Comparison of ENCODE assay signal across 29 cellular contexts in the genomic region with DNA sequence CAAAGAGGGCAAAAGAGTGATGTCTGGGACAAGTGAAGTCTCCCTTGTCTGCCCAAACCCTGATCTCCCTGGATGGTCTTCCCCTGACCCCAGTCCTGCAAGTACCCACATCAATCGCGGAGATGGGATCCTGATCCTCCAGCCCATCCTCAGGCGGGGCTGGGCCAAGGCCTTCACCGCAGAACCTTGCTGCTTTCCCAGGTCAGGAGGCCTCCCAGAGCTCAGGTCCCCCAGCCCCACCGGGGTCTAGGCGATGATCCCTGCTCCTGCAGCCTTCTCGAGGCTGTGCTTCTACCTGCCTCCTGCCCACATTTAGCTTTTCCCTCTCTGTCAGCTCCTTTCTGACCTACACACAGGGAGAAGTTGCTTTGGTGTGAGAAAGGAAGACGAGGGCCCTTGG. TPM values are rescaled to one million over a fixed set of nuclear protein-coding genes. Genes with fewer than 3 reads are reported as not detected.
DNase-seq lines count a peak whose midpoint lies in the region; ATAC-seq, FAIRE-seq and TF ChIP-seq lines count a peak whose summit lies in the region.
"Had no signal": no experiment of that assay in that cellular context is flagged by ENCODE, and none has a peak within 500 bp of the region (broad histone marks: within the 10 kb centered on the region; RNA-seq: fewer than 3 reads in every experiment).

No MANE protein-coding gene starts in this region.

- ATAC-seq in T-helper 17 cell (no peak), pancreas (no peak), GM18498 (IDR thresholded peaks at IDR 0.05; ENCODE audit: unreplicated experiment) (no peak)
- ATAC-seq: activated T-cell treated with anti-CD3 and anti-CD28 coated beads, Interleukin-2, amount 50 U/mL, for 72 hours; K562; natural killer cell had no signal

- intact Hi-C loops in pancreas (cut with DNase I): no loop called here
- intact Hi-C loops in thyroid gland (cut with DNase I): no loop called here
- intact Hi-C loops in activated T-helper 2 cell treated with anti-CD3 and anti-CD28 coated beads, Interferon-gamma antibody, Interleukin-2, Interleukin-4, amounts not matched to agents 10 μg/mL and 5 μg/mL and 100 μg/mL, durations not matched to agents 14 hours and 24 hours and 36 hours (cut with micrococcal nuclease): no loop called here

- H3K36me3 Mint-ChIP-seq in T-helper 17 cell (ENCODE audit: low read depth): peaks cover 4% of the 10 kb centered on the region
- H3K36me3 Mint-ChIP-seq in activated T-helper 2 cell treated with anti-CD3 and anti-CD28 coated beads, Interferon-gamma antibody, Interleukin-2, Interleukin-4, amounts not matched to agents 10 μg/mL and 5 μg/mL and 100 μg/mL, durations not matched to agents 14 hours and 24 hours and 36 hours (ENCODE audit: low read depth): peaks cover 32% of the 10 kb centered on the region
- H3K36me3 Mint-ChIP-seq: natural killer cell had no signal

- H3K36me3 ChIP-seq in pancreas (peaks cover 0 to 13% (median 0%) of the 10 kb centered on the region in 3 donors), thyroid gland (peaks cover 23 to 24% of the 10 kb centered on the region in 2 donors)

- peak overlapping the region; percentile 22 for H3K27ac ChIP-seq in epithelial cell of prostate
- peak overlapping the region in 3 of 4 donors; percentile 16 to 55 (median 22) for H3K27ac ChIP-seq in pancreas
- peak overlapping the region in 2 of 3 donors; percentile 15 to 76 for H3K27ac ChIP-seq in thyroid gland
- H3K27ac ChIP-seq: BLaER1 had no signal

- FAIRE-seq in pancreas (lab: Jason Lieb, UNC): no peak
- FAIRE-seq: GM18507, GM19239, H1, islet of Langerhans, K562, TTC549 had no signal

- no peak overlapping the region for H3K4me3 ChIP-seq in pancreas
- no peak overlapping the region for H3K4me3 ChIP-seq in thyroid gland (replicated peaks in 1 of 3)
- H3K4me3 ChIP-seq: BLaER1, K562, smooth muscle cell had no signal

- H3K9me3 ChIP-seq in T-helper 17 cell (ENCODE audit: control insufficient read depth, low read length, poor library complexity, severe bottlenecking) (no peaks in the 10 kb centered on the region), pancreas (no peaks in the 10 kb centered on the region), thyroid gland (no peaks in the 10 kb centered on the region)
- H3K9me3 ChIP-seq: BLaER1 had no signal

- WGBS in pancreas, 2 donors: 95 to 97% methylated on average over 8 of the region's 8 CpGs
- WGBS in thyroid gland, 2 donors: 93 to 99% methylated on average over 6 to 8 of the region's 8 CpGs

- H3K27me3 ChIP-seq in pancreas (no peaks in the 10 kb centered on the region), thyroid gland (no peaks in the 10 kb centered on the region)
- H3K27me3 ChIP-seq: BLaER1 had no signal

- peaks cover 15% of the 10 kb centered on the region for H3K4me1 Mint-ChIP-seq in T-helper 17 cell
- H3K4me1 Mint-ChIP-seq in activated T-helper 2 cell treated with anti-CD3 and anti-CD28 coated beads, Interferon-gamma antibody, Interleukin-2, Interleukin-4, amounts not matched to agents 10 μg/mL and 5 μg/mL and 100 μg/mL, durations not matched to agents 14 hours and 24 hours and 36 hours (ENCODE audit: low read depth): peaks cover 16% of the 10 kb centered on the region

- TF ChIP-seq CTCF in pancreas (IDR thresholded peaks at IDR 0.05): no peak
- TF ChIP-seq CTCF in thyroid gland (IDR thresholded peaks at IDR 0.05): no peak

- no peak for TF ChIP-seq POLR2A in thyroid gland (IDR thresholded peaks at IDR 0.05)

- H3K27ac Mint-ChIP-seq in T-helper 17 cell: peak overlapping the region; percentile 37
- H3K27ac Mint-ChIP-seq in activated T-helper 2 cell treated with anti-CD3 and anti-CD28 coated beads, Interferon-gamma antibody, Interleukin-2, Interleukin-4, amounts not matched to agents 10 μg/mL and 5 μg/mL and 100 μg/mL, durations not matched to agents 14 hours and 24 hours and 36 hours: no peak overlapping the region
- H3K27ac Mint-ChIP-seq: activated T-cell treated with anti-CD3 and anti-CD28 coated beads, Interleukin-2, amount 50 U/mL, for 72 hours; natural killer cell had no signal

- no peaks in the 10 kb centered on the region for H3K27me3 Mint-ChIP-seq in T-helper 17 cell
- H3K27me3 Mint-ChIP-seq in activated T-helper 2 cell treated with anti-CD3 and anti-CD28 coated beads, Interferon-gamma antibody, Interleukin-2, Interleukin-4, amounts not matched to agents 10 μg/mL and 5 μg/mL and 100 μg/mL, durations not matched to agents 14 hours and 24 hours and 36 hours (ENCODE audit: low read depth): no peaks in the 10 kb centered on the region

- H3K4me1 ChIP-seq in pancreas (peaks cover 15 to 36% (median 26%) of the 10 kb centered on the region in 3 donors), thyroid gland (peaks cover 43 to 79% of the 10 kb centered on the region in 2 donors)

- H3K4me3 Mint-ChIP-seq in T-helper 17 cell: no peak overlapping the region
- no peak overlapping the region for H3K4me3 Mint-ChIP-seq in activated T-helper 2 cell treated with anti-CD3 and anti-CD28 coated beads, Interferon-gamma antibody, Interleukin-2, Interleukin-4, amounts not matched to agents 10 μg/mL and 5 μg/mL and 100 μg/mL, durations not matched to agents 14 hours and 24 hours and 36 hours (ENCODE audit: low read depth)
- H3K4me3 Mint-ChIP-seq: activated T-cell treated with anti-CD3 and anti-CD28 coated beads, Interleukin-2, amount 50 U/mL, for 72 hours; natural killer cell had no signal

- DNase-seq in T-helper 17 cell: no peak
- DNase-seq in epithelial cell of prostate (ENCODE audit: low read depth, low spot score): no peak
- DNase-seq in pancreas: peak in 1 of 6 donors; percentile 13
- no peak for DNase-seq in thyroid gland
- no peak for DNase-seq in ecto neural progenitor cell (ENCODE audit: low spot score)
- DNase-seq in activated T-helper 2 cell treated with anti-CD3 and anti-CD28 coated beads, Interferon-gamma antibody, Interleukin-2, Interleukin-4, amounts not matched to agents 10 μg/mL and 5 μg/mL and 100 μg/mL, durations not matched to agents 14 hours and 24 hours and 36 hours (ENCODE audit: low spot score): no peak
- DNase-seq: activated CD4-positive, alpha-beta T cell treated with anti-CD3 and anti-CD28 coated beads, Interleukin-2, amount 50 U/mL, for 4 hours; activated naive CD4-positive, alpha-beta T cell treated with Interleukin-2 at 50 U/mL for 16 hours; activated T-cell treated with anti-CD3 and anti-CD28 coated beads, Interleukin-2, amount 50 U/mL, for 72 hours; cerebellar nuclear complex; EL; natural killer cell; NCI-H1694; retina; stimulated activated naive CD4-positive, alpha-beta T cell treated with Interleukin-2 at 50 U/mL for 16 hours; T-helper 1 cell had no signal

- no peaks in the 10 kb centered on the region for H3K9me3 Mint-ChIP-seq in activated T-helper 2 cell treated with anti-CD3 and anti-CD28 coated beads, Interferon-gamma antibody, Interleukin-2, Interleukin-4, amounts not matched to agents 10 μg/mL and 5 μg/mL and 100 μg/mL, durations not matched to agents 14 hours and 24 hours and 36 hours
- H3K9me3 Mint-ChIP-seq: activated T-cell treated with anti-CD3 and anti-CD28 coated beads, Interleukin-2, amount 50 U/mL, for 72 hours; natural killer cell had no signal

RNA-seq across cellular contexts. Expression of a gene that starts 6.3 kb away (rescaled TPM):
- total RNA-seq in T-helper 17 cell: 10 to 100 TPM; 19.5 to 24.3 TPM
- 10 to 100 TPM; 15.8 to 46.4 (median 27.9) TPM for total RNA-seq in pancreas
- 10 to 100 TPM; 21.0 to 44.8 TPM for polyA plus RNA-seq in pancreas
- total RNA-seq in thyroid gland: 10 to 100 TPM; 47.0 to 65.1 (median 51.7) TPM
- 46.2 and 47.1 TPM in 2 replicates for total RNA-seq in activated T-helper 2 cell treated with anti-CD3 and anti-CD28 coated beads, Interferon-gamma antibody, Interleukin-2, Interleukin-4, amounts not matched to agents 10 μg/mL and 5 μg/mL and 100 μg/mL, durations not matched to agents 14 hours and 24 hours and 36 hours

RNA-seq across cellular contexts. Expression of a gene that starts 18.2 kb away (rescaled TPM):
- total RNA-seq in T-helper 17 cell (under 1 TPM; 0.22 to 0.68 TPM), pancreas (under 1 TPM in 2 of 6 donors, not detected in 4; 0.09 to 0.12 TPM), thyroid gland (under 1 TPM in 2 of 4 donors, not detected in 2; 0.11 to 0.40 TPM)
- not detected for polyA plus RNA-seq in pancreas
- not detected in 2 replicates for total RNA-seq in activated T-helper 2 cell treated with anti-CD3 and anti-CD28 coated beads, Interferon-gamma antibody, Interleukin-2, Interleukin-4, amounts not matched to agents 10 μg/mL and 5 μg/mL and 100 μg/mL, durations not matched to agents 14 hours and 24 hours and 36 hours
- total RNA-seq: glomerular endothelial cell, HT-29, K562, NCI-H460, RPMI7951, smooth muscle cell had no signal
- polyA plus RNA-seq: K562, smooth muscle cell had no signal

RNA-seq across cellular contexts. Expression of a gene that starts 18.2 kb away (rescaled TPM):
- total RNA-seq in T-helper 17 cell (1 to 10 TPM; 4.6 to 5.7 TPM), pancreas (10 to 100 TPM in 2 of 6 donors, 1 to 10 TPM in 4; 2.8 to 12.4 (median 8.5) TPM), thyroid gland (10 to 100 TPM in 3 of 4 donors, 1 to 10 TPM in 1; 9.9 to 16.4 (median 13.4) TPM)
- 10 to 100 TPM; 54.3 to 65.5 TPM for polyA plus RNA-seq in pancreas
- 20.0 and 22.0 TPM in 2 replicates for total RNA-seq in activated T-helper 2 cell treated with anti-CD3 and anti-CD28 coated beads, Interferon-gamma antibody, Interleukin-2, Interleukin-4, amounts not matched to agents 10 μg/mL and 5 μg/mL and 100 μg/mL, durations not matched to agents 14 hours and 24 hours and 36 hours

RNA-seq across cellular contexts. Expression of a gene that starts 25.5 kb away (rescaled TPM):
- 100 to 1,000 TPM in 1 of 2 donors, 10 to 100 TPM in 1; 93.7 to 119 TPM for total RNA-seq in T-helper 17 cell
- 10 to 100 TPM; 40.0 to 62.2 (median 51.3) TPM for total RNA-seq in pancreas
- polyA plus RNA-seq in pancreas: 100 to 1,000 TPM in 1 of 2 donors, 10 to 100 TPM in 1; 65.7 to 195 TPM
- 10 to 100 TPM; 22.9 to 39.7 (median 32.5) TPM for total RNA-seq in thyroid gland
- total RNA-seq in activated T-helper 2 cell treated with anti-CD3 and anti-CD28 coated beads, Interferon-gamma antibody, Interleukin-2, Interleukin-4, amounts not matched to agents 10 μg/mL and 5 μg/mL and 100 μg/mL, durations not matched to agents 14 hours and 24 hours and 36 hours: 238 and 243 TPM in 2 replicates

RNA-seq across cellular contexts. Expression of a gene that starts 30.5 kb away (rescaled TPM):
- total RNA-seq in T-helper 17 cell (1 to 10 TPM; 6.7 to 8.4 TPM), pancreas (1,000 to 10,000 TPM in 2 of 6 donors, 100 to 1,000 TPM in 4; 559 to 2,165 (median 815) TPM), thyroid gland (under 1 TPM in 2 of 4 donors, not detected in 2; 0.34 to 0.94 TPM)
- polyA plus RNA-seq in pancreas: 100 to 1,000 TPM; 580 to 609 TPM
- total RNA-seq in activated T-helper 2 cell treated with anti-CD3 and anti-CD28 coated beads, Interferon-gamma antibody, Interleukin-2, Interleukin-4, amounts not matched to agents 10 μg/mL and 5 μg/mL and 100 μg/mL, durations not matched to agents 14 hours and 24 hours and 36 hours: 5.6 and 6.0 TPM in 2 replicates
